Comparison of ENCODE assay signal across 10 cellular contexts in genomic region chr3:143135150-143135549, GRCh38. TPM values are rescaled to one million over a fixed set of nuclear protein-coding genes. Genes with fewer than 3 reads are reported as not detected.
A peak's percentile ranks its signal among the peaks of the same experiment; 100 is the strongest.
DNase-seq lines count a peak whose midpoint lies in the region; ATAC-seq and TF ChIP-seq lines count a peak whose summit lies in the region.
"Had no signal": no experiment of that assay in that cellular context is flagged by ENCODE, and none has a peak within 500 bp of the region (broad histone marks: within the 10 kb centered on the region; RNA-seq: fewer than 3 reads in every experiment).

No MANE protein-coding gene starts in this region.

- no peak overlapping the region for H3K4me3 ChIP-seq in SK-N-MC
- H3K4me3 ChIP-seq: body of pancreas had no signal

- no peaks in the 10 kb centered on the region for H3K9me3 ChIP-seq in SK-N-MC (ENCODE audit: low read depth, low read length)
- H3K9me3 ChIP-seq: body of pancreas had no signal

- DNase-seq in natural killer cell (no peak), SK-N-MC (ENCODE audit: low read depth, low spot score) (peak; percentile 73), foreskin melanocyte (peak; percentile 88), cerebellar cortex (ENCODE audit: low spot score) (no peak), GM20000 (ENCODE audit: low spot score) (no peak)
- DNase-seq in natural killer cell treated with Interleukin-12 subunit alpha and Interleukin-12 subunit beta and Interleukin-15 and Interleukin-18, amount 100 ng/mL, for 72 hours (ENCODE audit: low spot score): no peak
- no peak for DNase-seq in activated CD4-positive, alpha-beta T cell treated with anti-CD3 and anti-CD28 coated beads for 4 hours

- H3K9ac ChIP-seq in SK-N-MC (ENCODE audit: insufficient read length): no peak overlapping the region

- TF ChIP-seq CTCF in natural killer cell (IDR thresholded peaks at IDR 0.05) (no peak), GM20000 (IDR thresholded peaks at IDR 0.05; ENCODE audit: extremely low read depth, missing control alignments) (no peak)

- peaks cover 38 to 53% of the 10 kb centered on the region in 2 donors for H3K4me1 Mint-ChIP-seq in natural killer cell
- peaks cover 18 to 23% of the 10 kb centered on the region in 2 donors for H3K4me1 Mint-ChIP-seq in natural killer cell treated with Interleukin-12 subunit alpha and Interleukin-12 subunit beta and Interleukin-15 and Interleukin-18, amount 100 ng/mL, for 72 hours (ENCODE audit: low read depth in 2 of 2)

- no peak overlapping the region for H3K4me3 Mint-ChIP-seq in natural killer cell
- no peak overlapping the region for H3K4me3 Mint-ChIP-seq in natural killer cell treated with Interleukin-12 subunit alpha and Interleukin-12 subunit beta and Interleukin-15 and Interleukin-18, amount 100 ng/mL, for 72 hours
- H3K4me3 Mint-ChIP-seq: neural crest cell had no signal

- ATAC-seq in natural killer cell (no peak), GM19035 (IDR thresholded peaks at IDR 0.05; ENCODE audit: unreplicated experiment) (no peak)
- no peak for ATAC-seq in natural killer cell treated with Interleukin-12 subunit alpha and Interleukin-12 subunit beta and Interleukin-15 and Interleukin-18, amount 100 ng/mL, for 72 hours
- ATAC-seq: body of pancreas had no signal

- intact Hi-C loops in natural killer cell (cut with micrococcal nuclease): no loop called here

- no peaks in the 10 kb centered on the region for H3K9me3 Mint-ChIP-seq in natural killer cell
- peaks cover 3% of the 10 kb centered on the region for H3K9me3 Mint-ChIP-seq in natural killer cell treated with Interleukin-12 subunit alpha and Interleukin-12 subunit beta and Interleukin-15 and Interleukin-18, amount 100 ng/mL, for 72 hours
- H3K9me3 Mint-ChIP-seq: neural crest cell had no signal

- H3K36me3 Mint-ChIP-seq in natural killer cell: peaks cover 7% of the 10 kb centered on the region
- H3K36me3 Mint-ChIP-seq in natural killer cell treated with Interleukin-12 subunit alpha and Interleukin-12 subunit beta and Interleukin-15 and Interleukin-18, amount 100 ng/mL, for 72 hours: peaks cover 4% of the 10 kb centered on the region

- H3K27ac ChIP-seq in SK-N-MC: no peak overlapping the region
- H3K27ac ChIP-seq: body of pancreas had no signal

- H3K27ac Mint-ChIP-seq in natural killer cell: peak overlapping the region; percentile 16 to 64
- no peak overlapping the region for H3K27ac Mint-ChIP-seq in natural killer cell treated with Interleukin-12 subunit alpha and Interleukin-12 subunit beta and Interleukin-15 and Interleukin-18, amount 100 ng/mL, for 72 hours

- H3K27me3 Mint-ChIP-seq in natural killer cell (ENCODE audit: low read depth in 2 of 2): no peaks in the 10 kb centered on the region
- H3K27me3 Mint-ChIP-seq in natural killer cell treated with Interleukin-12 subunit alpha and Interleukin-12 subunit beta and Interleukin-15 and Interleukin-18, amount 100 ng/mL, for 72 hours: no peaks in the 10 kb centered on the region

- no peaks in the 10 kb centered on the region for H3K36me3 ChIP-seq in SK-N-MC (ENCODE audit: insufficient read depth, low read length)

RNA-seq across cellular contexts. Expression of gene CHST2, which starts 15.6 kb away (rescaled TPM):
- 100 to 1,000 TPM in 1 of 3 donors, 10 to 100 TPM in 2; 74.6 to 113 (median 95.4) TPM for total RNA-seq in natural killer cell
- total RNA-seq in natural killer cell treated with Interleukin-12 subunit alpha and Interleukin-12 subunit beta and Interleukin-15 and Interleukin-18, amount 100 ng/mL, for 72 hours: 10 to 100 TPM; 16.3 to 26.9 TPM

Comparison
In these comparisons a context has a peak if more than half of its experiments do, and no peak if none do; other contexts are left out.
1. H3K27ac Mint-ChIP-seq: peak in natural killer cell (2 of 2); none in natural killer cell treated with Interleukin-12 subunit alpha and Interleukin-12 subunit beta and Interleukin-15 and Interleukin-18, amount 100 ng/mL, for 72 hours (0 of 2).
2. DNase-seq: peak in SK-N-MC (single experiment) and foreskin melanocyte (single experiment); none in natural killer cell (single experiment), natural killer cell treated with Interleukin-12 subunit alpha and Interleukin-12 subunit beta and Interleukin-15 and Interleukin-18, amount 100 ng/mL, for 72 hours (single experiment), cerebellar cortex (single experiment), GM20000 (single experiment) and activated CD4-positive, alpha-beta T cell treated with anti-CD3 and anti-CD28 coated beads for 4 hours (0 of 2).